Comparison of ENCODE assay signal across 34 cellular contexts in genomic region chrX:12554206-12554605, GRCh38.
"Had no signal": no experiment of that assay in that cellular context is flagged by ENCODE, and none has a peak within 500 bp of the region (broad histone marks: within the 10 kb centered on the region; RNA-seq: fewer than 3 reads in every experiment).

No MANE protein-coding gene starts in this region.

- H3K4me3 ChIP-seq: MG63 had no signal

- H3K36me3 ChIP-seq: MG63 had no signal

- H3K27me3 ChIP-seq: MG63 had no signal

- DNase-seq: Karpas-422, Kasumi-1, MG63, MM.1S, MV-4-11, NCI-H1048, NCI-H1092, NCI-H1092 treated with DMSO at 0.1 percent for 48 hours, NCI-H1105, NCI-H1105 treated with DMSO at 0.1 percent for 48 hours, NCI-H1417, NCI-H1417 treated with DMSO at 0.1 percent for 48 hours, NCI-H1436, NCI-H1436 treated with DMSO at 0.1 percent for 48 hours, NCI-H146, NCI-H1694, NCI-H1694 treated with DMSO at 0.1 percent for 48 hours, NCI-H187, NCI-H187 treated with DMSO at 0.1 percent for 48 hours, NCI-H1930, NCI-H2029, NCI-H2029 treated with DMSO at 0.1 percent for 48 hours, NCI-H2081, NCI-H2081 treated with DMSO at 0.1 percent for 48 hours, NCI-H2107, NCI-H2171, NCI-H2171 treated with DMSO at 0.1 percent for 48 hours, NCI-H2227 treated with DMSO at 0.1 percent for 48 hours, NCI-H226, NCI-H345, NCI-H446, NCI-H446 treated with DMSO at 0.1 percent for 48 hours, NCI-H510A, NCI-H510A treated with DMSO at 0.1 percent for 48 hours had no signal

- H3K9me3 ChIP-seq: MG63 had no signal
